Comparison of ENCODE assay signal across 15 cellular contexts in genomic region chr20:58542411-58543095, GRCh38. TPM values are rescaled to one million over a fixed set of nuclear protein-coding genes. Genes with fewer than 3 reads are reported as not detected.
DNase-seq lines count a peak whose midpoint lies in the region; ATAC-seq, FAIRE-seq and TF ChIP-seq lines count a peak whose summit lies in the region.
"Had no signal": no experiment of that assay in that cellular context is flagged by ENCODE, and none has a peak within 500 bp of the region (broad histone marks: within the 10 kb centered on the region; RNA-seq: fewer than 3 reads in every experiment).

No MANE protein-coding gene starts in this region.

- H3K9me3 Mint-ChIP-seq in activated T-cell treated with anti-CD3 and anti-CD28 coated beads, Interleukin-2, amount 50 U/mL, for 24 hours: peaks cover 12% of the 10 kb centered on the region

- no peak for FAIRE-seq in GM12892 (lab: Jason Lieb, UNC)

- peaks cover 19% of the 10 kb centered on the region for H3K4me1 Mint-ChIP-seq in activated T-cell treated with anti-CD3 and anti-CD28 coated beads, Interleukin-2, amount 50 U/mL, for 24 hours (ENCODE audit: low read depth)

- TF ChIP-seq CTCF in smooth muscle cell (IDR thresholded peaks at IDR 0.05; ENCODE audit: borderline replicate concordance, insufficient read depth, poor library complexity, severe bottlenecking): no peak

- peaks cover 3% of the 10 kb centered on the region for H3K9me3 ChIP-seq in endocrine pancreas (ENCODE audit: control insufficient read depth, low read length)
- H3K9me3 ChIP-seq in smooth muscle cell (replicated peaks; ENCODE audit: low read depth): no peaks in the 10 kb centered on the region

- 85% methylated on average over 17 of the region's 18 CpGs for WGBS in smooth muscle cell (ENCODE audit: low lambda C conversion rate)

- H3K4me1 ChIP-seq in endocrine pancreas (ENCODE audit: control insufficient read depth, insufficient read depth, low read length): peaks cover 10% of the 10 kb centered on the region
- peaks cover 14% of the 10 kb centered on the region for H3K4me1 ChIP-seq in smooth muscle cell (ENCODE audit: low read depth)

- no peaks in the 10 kb centered on the region for H3K36me3 Mint-ChIP-seq in activated T-cell treated with anti-CD3 and anti-CD28 coated beads, Interleukin-2, amount 50 U/mL, for 24 hours (ENCODE audit: low read depth)
- H3K36me3 Mint-ChIP-seq: neural progenitor cell had no signal

- H3K4me2 ChIP-seq in smooth muscle cell: no peak overlapping the region
- H3K4me2 ChIP-seq: neural progenitor cell had no signal

- H3K36me3 ChIP-seq in endocrine pancreas (ENCODE audit: control insufficient read depth, insufficient read depth, low read length) (no peaks in the 10 kb centered on the region), smooth muscle cell (ENCODE audit: low read depth) (no peaks in the 10 kb centered on the region)
- H3K36me3 ChIP-seq: neural progenitor cell had no signal

- H3F3A ChIP-seq in smooth muscle cell (ENCODE audit: low read depth): peaks cover 6% of the 10 kb centered on the region

- H4K20me1 ChIP-seq in smooth muscle cell (ENCODE audit: low read depth): no peaks in the 10 kb centered on the region

- no peak for ATAC-seq in HG03097 (IDR thresholded peaks at IDR 0.05; ENCODE audit: low FRiP score, unreplicated experiment)

- peaks cover 15% of the 10 kb centered on the region for H3K27me3 Mint-ChIP-seq in activated T-cell treated with anti-CD3 and anti-CD28 coated beads, Interleukin-2, amount 50 U/mL, for 24 hours

- H3K79me2 ChIP-seq in smooth muscle cell (ENCODE audit: low read depth): no peaks in the 10 kb centered on the region

- H3K27me3 ChIP-seq in endocrine pancreas (ENCODE audit: control insufficient read depth, insufficient read depth, low read length) (no peaks in the 10 kb centered on the region), smooth muscle cell (ENCODE audit: low read depth) (no peaks in the 10 kb centered on the region)
- H3K27me3 ChIP-seq: neural progenitor cell had no signal

- H3K27ac ChIP-seq in smooth muscle cell (ENCODE audit: low read depth): peak overlapping the region; percentile 82
- H3K27ac ChIP-seq: HL-60, neural progenitor cell had no signal

- no peak overlapping the region for H3K4me3 Mint-ChIP-seq in activated T-cell treated with anti-CD3 and anti-CD28 coated beads, Interleukin-2, amount 50 U/mL, for 24 hours
- H3K4me3 Mint-ChIP-seq: activated naive CD4-positive, alpha-beta T cell treated with anti-CD3 and anti-CD28 coated beads for 36 hours; neural progenitor cell had no signal

- H3K9ac ChIP-seq in endocrine pancreas (ENCODE audit: control insufficient read depth, insufficient read depth, low read length) (peak overlapping the region; percentile 42), smooth muscle cell (ENCODE audit: low read depth) (peak overlapping the region; percentile 51)
- H3K9ac ChIP-seq: neural progenitor cell had no signal

- no peak overlapping the region for H3K27ac Mint-ChIP-seq in activated T-cell treated with anti-CD3 and anti-CD28 coated beads, Interleukin-2, amount 50 U/mL, for 24 hours
- H3K27ac Mint-ChIP-seq: activated naive CD4-positive, alpha-beta T cell treated with anti-CD3 and anti-CD28 coated beads for 36 hours; neural progenitor cell had no signal

- no peak for TF ChIP-seq POLR2A in GM12892 (IDR thresholded peaks at IDR 0.05; ENCODE audit: low read depth, low read length)

- H2AFZ ChIP-seq in smooth muscle cell (ENCODE audit: low read depth): no peak overlapping the region
- H2AFZ ChIP-seq: neural progenitor cell had no signal

- H3K4me3 ChIP-seq in endocrine pancreas (ENCODE audit: control insufficient read depth, insufficient read depth, low read length): no peak overlapping the region
- H3K4me3 ChIP-seq in smooth muscle cell: no peak overlapping the region
- H3K4me3 ChIP-seq: neural progenitor cell had no signal

- peak; percentile 39 for DNase-seq in activated T-cell treated with anti-CD3 and anti-CD28 coated beads, Interleukin-2, amount 50 U/mL, for 24 hours
- DNase-seq in activated T-cell treated with anti-CD3 and anti-CD28 coated beads for 4 hours (no peak), NCI-H1092 treated with DMSO at 0.1 percent for 48 hours (lab: John Stamatoyannopoulos, UW) (peak; percentile 25), smooth muscle cell (lab: John Stamatoyannopoulos, UW; ENCODE audit: unreplicated experiment) (no peak), GM12892 (ENCODE audit: insufficient read length) (no peak), islet precursor cell (no peak)
- DNase-seq: AML-193, DMS79, NCI-H1436 treated with DMSO at 0.1 percent for 48 hours had no signal

RNA-seq across cellular contexts. Expression of gene APCDD1L, which starts 27.4 kb away (rescaled TPM):
- 8.1 and 9.4 TPM in 2 replicates for total RNA-seq in smooth muscle cell
- polyA plus RNA-seq in smooth muscle cell: 18.3 and 20.6 TPM in 2 replicates
- not detected for polyA plus RNA-seq in GM12892 (2012; ENCODE audit: missing spikeins)
- total RNA-seq: activated naive CD4-positive, alpha-beta T cell treated with anti-CD3 and anti-CD28 coated beads for 36 hours; cerebellum had no signal

Comparison
In these comparisons a context has a peak if more than half of its experiments do, and no peak if none do; other contexts are left out.
1. DNase-seq: peak in activated T-cell treated with anti-CD3 and anti-CD28 coated beads, Interleukin-2, amount 50 U/mL, for 24 hours (single experiment) and NCI-H1092 treated with DMSO at 0.1 percent for 48 hours (single experiment); none in activated T-cell treated with anti-CD3 and anti-CD28 coated beads for 4 hours (single experiment), smooth muscle cell (single experiment), GM12892 (single experiment) and islet precursor cell (single experiment).